ENCODE assay signal across 9 cellular contexts in the genomic region with DNA sequence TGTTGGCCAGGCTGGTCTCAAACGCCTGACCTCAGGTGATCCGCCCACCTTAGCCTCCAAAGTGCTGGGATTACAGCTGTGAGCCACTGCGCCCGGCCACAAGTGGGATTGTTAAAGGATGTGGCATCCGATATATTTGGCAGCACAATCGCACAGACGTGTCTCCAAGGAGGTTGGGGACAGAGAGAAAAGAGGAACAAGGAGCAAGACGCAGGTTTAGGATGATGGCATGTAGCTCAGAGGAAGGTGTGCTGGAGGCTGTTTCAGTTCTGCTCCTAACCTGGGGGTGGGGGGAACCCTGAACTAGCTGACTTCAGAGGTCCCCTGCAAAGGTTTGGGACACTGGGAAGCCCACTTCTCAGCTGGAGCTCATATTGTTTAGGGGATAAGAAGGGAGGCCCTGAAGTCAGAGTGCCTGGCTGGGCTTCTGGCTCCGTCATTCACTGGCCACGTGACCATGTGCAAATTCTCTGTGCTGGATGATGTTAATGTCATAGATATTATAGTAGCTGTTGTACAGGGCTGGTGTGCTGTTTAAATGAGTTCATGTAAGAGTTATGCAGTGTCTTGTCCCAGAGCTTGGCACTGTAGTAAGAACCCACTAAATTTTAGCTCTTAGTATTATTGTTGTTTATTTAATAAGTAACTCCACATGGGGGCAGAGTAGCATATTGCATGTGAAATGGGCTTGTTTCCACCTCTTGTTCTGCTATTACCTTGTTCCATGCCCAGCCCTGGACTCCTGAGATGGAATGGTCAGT.
A peak's percentile ranks its signal among the peaks of the same experiment; 100 is the strongest.
DNase-seq lines count a peak whose midpoint lies in the region; ATAC-seq and TF ChIP-seq lines count a peak whose summit lies in the region.
"Had no signal": no experiment of that assay in that cellular context is flagged by ENCODE, and none has a peak within 500 bp of the region (broad histone marks: within the 10 kb centered on the region; RNA-seq: fewer than 3 reads in every experiment).

No MANE protein-coding gene starts in this region.

- no peaks in the 10 kb centered on the region for H3K36me3 ChIP-seq in left ventricle myocardium inferior
- H3K36me3 ChIP-seq: ascending aorta had no signal

- no peaks in the 10 kb centered on the region for H3K9me3 ChIP-seq in left ventricle myocardium inferior (replicated peaks)
- H3K9me3 ChIP-seq: ascending aorta had no signal

- DNase-seq in GM04503 (ENCODE audit: low read depth), result peak; percentile 39
- peak; percentile 15 to 30 for DNase-seq in NOMO-1 (lab: John Stamatoyannopoulos, UW; ENCODE audit: unreplicated experiment in 2 of 2)
- DNase-seq in iris pigment epithelial cell (ENCODE audit: low read depth), result peak; percentile 60
- no peak for DNase-seq in activated CD4-positive, CD25-positive, alpha-beta regulatory T cell (lab: John Stamatoyannopoulos, UW)
- DNase-seq in A172 (ENCODE audit: low spot score), result no peak
- DNase-seq in activated gamma-delta T cell (lab: John Stamatoyannopoulos, UW), result no peak
- no peak for DNase-seq in left ventricle myocardium inferior

- ATAC-seq in GM21786 (IDR thresholded peaks at IDR 0.05; ENCODE audit: unreplicated experiment), result peak; percentile 70

- H3K27ac ChIP-seq in left ventricle myocardium inferior (replicated peaks), result no peak overlapping the region
- H3K27ac ChIP-seq: ascending aorta had no signal

- no peak overlapping the region for H3K4me3 ChIP-seq in left ventricle myocardium inferior
- H3K4me3 ChIP-seq: ascending aorta had no signal

- intact Hi-C loops in left ventricle myocardium inferior (cut with micrococcal nuclease), result no loop called here

- no peak for TF ChIP-seq CTCF in left ventricle myocardium inferior (IDR thresholded peaks at IDR 0.05; ENCODE audit: borderline replicate concordance)

- H3K27me3 ChIP-seq in left ventricle myocardium inferior (ENCODE audit: low read depth), result peaks cover 5% of the 10 kb centered on the region
- H3K27me3 ChIP-seq: ascending aorta had no signal

- H3K4me1 ChIP-seq in left ventricle myocardium inferior, result peaks cover 4% of the 10 kb centered on the region
- H3K4me1 ChIP-seq: ascending aorta had no signal

Comparison
In these comparisons a context has a peak if more than half of its experiments do, and no peak if none do; other contexts are left out.
1. DNase-seq: peak in GM04503 (single experiment), NOMO-1 (2 of 2) and iris pigment epithelial cell (single experiment); none in activated CD4-positive, CD25-positive, alpha-beta regulatory T cell (0 of 4), A172 (single experiment), activated gamma-delta T cell (single experiment) and left ventricle myocardium inferior (single experiment).